ENCODE assay signal across 19 cellular contexts in genomic region chr5:176371621-176372539, GRCh38. TPM values are rescaled to one million over a fixed set of nuclear protein-coding genes. Genes with fewer than 3 reads are reported as not detected.
A peak's percentile ranks its signal among the peaks of the same experiment; 100 is the strongest.
DNase-seq lines count a peak whose midpoint lies in the region; ATAC-seq and TF ChIP-seq lines count a peak whose summit lies in the region.
"Had no signal": no experiment of that assay in that cellular context is flagged by ENCODE, and none has a peak within 500 bp of the region (broad histone marks: within the 10 kb centered on the region; RNA-seq: fewer than 3 reads in every experiment).

No MANE protein-coding gene starts in this region.

- DNase-seq in AML-193 (lab: John Stamatoyannopoulos, UW) (peak; percentile 34 to 41), OCI-M1 (lab: John Stamatoyannopoulos, UW) (peak; percentile 33), heart right ventricle (no peak), posterior vena cava (ENCODE audit: low spot score) (peak; percentile 60), NCI-H2196 (lab: John Stamatoyannopoulos, UW; ENCODE audit: unreplicated experiment) (no peak), GM19238 (ENCODE audit: insufficient read length, low spot score) (no peak), NCI-H82 (lab: John Stamatoyannopoulos, UW) (no peak)
- no peak for DNase-seq in activated T-cell treated with anti-CD3 and anti-CD28 coated beads, Interleukin-2, amount 50 U/mL, for 1 hour
- DNase-seq: ACHN; activated CD4-positive, alpha-beta T cell treated with anti-CD3 and anti-CD28 coated beads, Interleukin-2, amount 10 ng/mL, durations not matched to agents 24 days and 14 days; activated naive CD8-positive, alpha-beta T cell treated with anti-CD3 and anti-CD28 coated beads for 36 hours; GM23248; kidney; NCI-H1436 treated with DMSO at 0.1 percent for 48 hours; NCI-H524 treated with DMSO at 0.1 percent for 48 hours; small intestine had no signal

- TF ChIP-seq CTCF in heart right ventricle (IDR thresholded peaks at IDR 0.05) = no peak

- no peaks in the 10 kb centered on the region for H3K27me3 ChIP-seq in heart right ventricle
- H3K27me3 ChIP-seq: cardiac muscle cell, hepatocyte had no signal

- intact Hi-C loops in heart right ventricle (cut with DNase I) = no loop called here
- intact Hi-C loops in posterior vena cava (cut with DNase I) = no loop called here

- H3K4me1 ChIP-seq in heart right ventricle = peaks cover 6 to 46% (median 21%) of the 10 kb centered on the region in 9 donors

- 86 to 95% methylated on average over 13 of the region's 13 CpGs for WGBS in heart right ventricle, 2 donors

- no peak overlapping the region for H3K4me3 ChIP-seq in heart right ventricle
- H3K4me3 ChIP-seq: cardiac muscle cell, GM12878, GM23248, hepatocyte had no signal

- H3K9me3 ChIP-seq in heart right ventricle = no peaks in the 10 kb centered on the region

- H3K27ac ChIP-seq in heart right ventricle = peak overlapping the region in 9 of 10 donors; percentile 11 to 78 (median 61)
- H3K27ac ChIP-seq: cardiac muscle cell, GM23248, hepatocyte had no signal

- H3K36me3 ChIP-seq in heart right ventricle = peaks cover 0 to 58% (median 4%) of the 10 kb centered on the region in 9 donors

- peak in 6 of 8 donors; percentile 40 to 60 (median 50) for ATAC-seq in heart right ventricle
- ATAC-seq: GM12878 had no signal

RNA-seq across cellular contexts. Expression of gene ARL10, which starts 6.6 kb away (rescaled TPM):
- total RNA-seq in heart right ventricle = 1 to 10 TPM; 2.7 to 9.2 (median 6.7) TPM
- 10 to 100 TPM in 1 of 2 donors, 1 to 10 TPM in 1; 1.5 to 12.3 TPM for polyA plus RNA-seq in heart right ventricle
- 10 to 100 TPM; 12.4 to 15.2 TPM for total RNA-seq in posterior vena cava

RNA-seq across cellular contexts. Expression of gene KIAA1191, which starts 10.3 kb away (rescaled TPM):
- total RNA-seq in heart right ventricle = 100 to 1,000 TPM in 4 of 10 donors, 10 to 100 TPM in 6; 74.9 to 121 (median 91.9) TPM
- polyA plus RNA-seq in heart right ventricle = 10 to 100 TPM; 38.8 to 45.1 TPM
- total RNA-seq in posterior vena cava = 10 to 100 TPM; 80.9 to 90.2 TPM

RNA-seq across cellular contexts. Expression of gene NOP16, which starts 16.5 kb away (rescaled TPM):
- total RNA-seq in heart right ventricle (10 to 100 TPM; 11.3 to 25.9 (median 18.5) TPM), posterior vena cava (10 to 100 TPM; 17.5 to 18.1 TPM)
- 10 to 100 TPM; 59.0 to 84.0 TPM for polyA plus RNA-seq in heart right ventricle

RNA-seq across cellular contexts. Expression of gene HIGD2A, which starts 16.7 kb away (rescaled TPM):
- total RNA-seq in heart right ventricle (100 to 1,000 TPM; 198 to 276 (median 228) TPM), posterior vena cava (10 to 100 TPM; 66.9 to 90.4 TPM)
- 100 to 1,000 TPM; 325 to 349 TPM for polyA plus RNA-seq in heart right ventricle

RNA-seq across cellular contexts. Expression of gene CLTB, which starts 44.5 kb away (rescaled TPM):
- total RNA-seq in heart right ventricle (100 to 1,000 TPM; 192 to 246 (median 214) TPM), posterior vena cava (100 to 1,000 TPM; 147 to 179 TPM)
- polyA plus RNA-seq in heart right ventricle = 100 to 1,000 TPM; 546 to 569 TPM

Comparison
In these comparisons a context has a peak if more than half of its experiments do, and no peak if none do; other contexts are left out.
1. DNase-seq: peak in AML-193 (2 of 2), OCI-M1 (single experiment) and posterior vena cava (single experiment); none in heart right ventricle (0 of 2), activated T-cell treated with anti-CD3 and anti-CD28 coated beads, Interleukin-2, amount 50 U/mL, for 1 hour (single experiment), NCI-H2196 (single experiment), GM19238 (single experiment) and NCI-H82 (single experiment).